In the genomic region with DNA sequence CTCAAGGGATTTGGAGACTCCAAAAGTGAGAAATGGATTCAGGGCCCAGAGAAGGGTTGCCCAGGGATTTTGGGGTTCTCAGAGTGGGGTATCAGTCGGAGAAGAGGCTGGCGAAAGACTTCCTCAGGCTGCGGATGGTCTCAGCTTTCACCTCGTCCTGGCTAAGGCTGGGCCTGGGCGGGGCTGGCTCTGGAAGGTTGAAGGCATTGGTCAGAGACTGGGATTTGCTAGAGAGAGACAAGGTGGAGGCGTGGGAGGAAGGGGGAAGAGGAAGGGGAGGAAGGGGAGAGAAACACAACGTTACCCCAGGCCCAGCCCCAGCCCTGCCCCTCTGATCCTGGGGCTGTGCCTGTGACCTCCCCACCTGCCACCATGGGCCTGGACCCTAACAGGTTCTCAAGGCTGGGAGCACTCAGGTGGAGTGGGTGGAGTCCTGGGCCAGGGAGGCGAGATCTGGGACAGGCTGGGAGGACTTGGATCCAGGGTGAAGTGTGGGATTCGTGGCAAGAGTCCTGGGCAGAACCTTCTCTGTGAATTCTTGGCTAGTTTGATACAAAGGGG, we compare ENCODE assay signal across 11 cellular contexts. TPM values are rescaled to one million over a fixed set of nuclear protein-coding genes. Genes with fewer than 3 reads are reported as not detected.
DNase-seq lines count a peak whose midpoint lies in the region; ATAC-seq and TF ChIP-seq lines count a peak whose summit lies in the region.
"Had no signal": no experiment of that assay in that cellular context is flagged by ENCODE, and none has a peak within 500 bp of the region (broad histone marks: within the 10 kb centered on the region; RNA-seq: fewer than 3 reads in every experiment).

No MANE protein-coding gene starts in this region.

- intact Hi-C loops in colonic mucosa (cut with DNase I) = no loop called here

- peaks cover 23% of the 10 kb centered on the region for H3K9me3 Mint-ChIP-seq in nephron

- peaks cover 13% of the 10 kb centered on the region for H3K4me1 Mint-ChIP-seq in nephron

- no peak for ATAC-seq in HG02642 (IDR thresholded peaks at IDR 0.05; ENCODE audit: poor library complexity, unreplicated experiment)

- H3K27ac Mint-ChIP-seq in nephron = peak overlapping the region; percentile 97 to 99 (median 98)
- H3K27ac Mint-ChIP-seq: B cell had no signal

- H3K9ac ChIP-seq in colonic mucosa (ENCODE audit: low read depth in 2 of 2, low read length in 2 of 2) = no peak overlapping the region

- H3K9me3 ChIP-seq in colonic mucosa = no peaks in the 10 kb centered on the region
- H3K9me3 ChIP-seq: MG63 had no signal

- peak; percentile 25 for DNase-seq in HT-29 (ENCODE audit: low spot score)
- DNase-seq in colonic mucosa = no peak
- no peak for DNase-seq in NK-92 treated with Interleukin-12 subunit alpha and Interleukin-12 subunit beta, amount 100 ng/mL, for 24 hours (lab: John Stamatoyannopoulos, UW)
- no peak for DNase-seq in dedifferentiated amniotic fluid mesenchymal stem cell (ENCODE audit: extremely low spot score)
- no peak for DNase-seq in central memory CD4-positive, alpha-beta T cell
- DNase-seq: RPMI8226 had no signal

- H3K4me3 ChIP-seq in colonic mucosa = no peak overlapping the region
- H3K4me3 ChIP-seq: MG63 had no signal

- TF ChIP-seq CTCF in 22Rv1 (IDR thresholded peaks at IDR 0.05) (no peak), colonic mucosa (IDR thresholded peaks at IDR 0.05) (no peak), nephron (IDR thresholded peaks at IDR 0.05; ENCODE audit: unreplicated experiment in 3 of 3) (no peak)

- H3K36me3 Mint-ChIP-seq in nephron (ENCODE audit: low read depth) = peaks cover 44% of the 10 kb centered on the region

- no peaks in the 10 kb centered on the region for H3K27me3 Mint-ChIP-seq in nephron (ENCODE audit: low read depth)

- no peaks in the 10 kb centered on the region for H3K36me3 ChIP-seq in colonic mucosa

- H3K27me3 ChIP-seq in colonic mucosa = no peaks in the 10 kb centered on the region
- H3K27me3 ChIP-seq: MG63 had no signal

- H3K27ac ChIP-seq in 22Rv1 (peak overlapping the region; percentile 61), colonic mucosa (peak overlapping the region; percentile 60)

- no peaks in the 10 kb centered on the region for H3K4me1 ChIP-seq in colonic mucosa

- H3K4me3 Mint-ChIP-seq in nephron = peak overlapping the region; percentile 84 to 91 (median 90)
- H3K4me3 Mint-ChIP-seq: B cell had no signal

RNA-seq across cellular contexts. Expression of gene TIMP1, which starts 9.4 kb away (rescaled TPM):
- total RNA-seq in HT-29 (2014; rRNA removed; shearing (Covaris generic)) = 116 and 127 TPM in 2 replicates
- 10 to 100 TPM; 84.1 to 93.0 TPM for total RNA-seq in colonic mucosa

RNA-seq across cellular contexts. Expression of gene ARAF, which starts 11.8 kb away (rescaled TPM):
- 47.0 and 55.7 TPM in 2 replicates for total RNA-seq in HT-29 (2014; rRNA removed; shearing (Covaris generic))
- 10 to 100 TPM; 94.8 to 95.2 TPM for total RNA-seq in colonic mucosa

RNA-seq across cellular contexts. Expression of gene SYN1, which starts 46.8 kb away (rescaled TPM):
- not detected in 2 replicates for total RNA-seq in HT-29 (2014; rRNA removed; shearing (Covaris generic))
- 1 to 10 TPM in 1 of 2 donors, under 1 TPM in 1; 0.96 to 1.5 TPM for total RNA-seq in colonic mucosa
- total RNA-seq: B cell had no signal

RNA-seq across cellular contexts. Expression of gene CFP, which starts 56.9 kb away (rescaled TPM):
- total RNA-seq in HT-29 (2014; rRNA removed; shearing (Covaris generic)) = 0.21 and 0.56 TPM in 2 replicates
- 1 to 10 TPM; 1.1 to 4.1 TPM for total RNA-seq in colonic mucosa
